ENCODE assay signal across 8 cellular contexts in genomic region chr2:127563458-127564428, GRCh38. TPM values are rescaled to one million over a fixed set of nuclear protein-coding genes. Genes with fewer than 3 reads are reported as not detected.
DNase-seq lines count a peak whose midpoint lies in the region; ATAC-seq and TF ChIP-seq lines count a peak whose summit lies in the region.

No MANE protein-coding gene starts in this region.

- H3K4me3 Mint-ChIP-seq in stimulated activated naive B cell treated with anti-CD40 and anti-IgM and Interleukin-4, amounts not matched to agents 10 μg/mL and 1 μg/mL and 100 μg/mL, for 72 hours = peak overlapping the region; percentile 63 to 68

- H4K20me1 ChIP-seq in OCI-LY3 (ENCODE audit: insufficient read depth, low read length) = no peaks in the 10 kb centered on the region

- H3K9me3 ChIP-seq in OCI-LY3 (ENCODE audit: insufficient read depth, low read length) = no peaks in the 10 kb centered on the region

- H3K9me3 Mint-ChIP-seq in activated naive CD4-positive, alpha-beta T cell treated with anti-CD3 and anti-CD28 coated beads, Interleukin-2, amount 50 U/mL, for 72 hours = no peaks in the 10 kb centered on the region
- peaks cover 0 to 4% of the 10 kb centered on the region in 2 donors for H3K9me3 Mint-ChIP-seq in stimulated activated naive B cell treated with anti-CD40 and anti-IgM and Interleukin-4, amounts not matched to agents 10 μg/mL and 1 μg/mL and 100 μg/mL, for 72 hours

- peak overlapping the region; percentile 63 for H3K4me2 ChIP-seq in OCI-LY3 (ENCODE audit: low read length)

- H3K4me1 ChIP-seq in OCI-LY3 (ENCODE audit: low read length) = peaks cover 17% of the 10 kb centered on the region

- peaks cover 16 to 27% of the 10 kb centered on the region in 2 donors for H3K4me1 Mint-ChIP-seq in stimulated activated naive B cell treated with anti-CD40 and anti-IgM and Interleukin-4, amounts not matched to agents 10 μg/mL and 1 μg/mL and 100 μg/mL, for 72 hours

- peaks cover 5% of the 10 kb centered on the region; the same call in 1 of the 2 replicates for H3K27me3 ChIP-seq in OCI-LY3 (ENCODE audit: low read depth, low read length)

- peak overlapping the region; percentile 34 to 90 for H3K27ac Mint-ChIP-seq in activated naive CD4-positive, alpha-beta T cell treated with anti-CD3 and anti-CD28 coated beads, Interleukin-2, amount 50 U/mL, for 72 hours
- peak overlapping the region; percentile 86 for H3K27ac Mint-ChIP-seq in stimulated activated naive B cell treated with anti-CD40 and anti-IgM and Interleukin-4, amounts not matched to agents 10 μg/mL and 1 μg/mL and 100 μg/mL, for 72 hours

- peak overlapping the region; percentile 58 for H2AFZ ChIP-seq in OCI-LY3 (ENCODE audit: low read depth, low read length)

- ATAC-seq in activated naive CD4-positive, alpha-beta T cell treated with anti-CD3 and anti-CD28 coated beads, Interleukin-2, amount 50 U/mL, for 72 hours = peak; percentile 93 to 97
- ATAC-seq in HG02840 (IDR thresholded peaks at IDR 0.05; ENCODE audit: low FRiP score, unreplicated experiment) = peak; percentile 96
- peak; percentile 92 to 95 for ATAC-seq in stimulated activated naive B cell treated with anti-CD40 and anti-IgM and Interleukin-4, amounts not matched to agents 10 μg/mL and 1 μg/mL and 100 μg/mL, for 72 hours (replicated peaks)

- H3K4me3 ChIP-seq in OCI-LY3 (ENCODE audit: low read length) = peak overlapping the region; percentile 49

- no peak overlapping the region for H3K27ac ChIP-seq in OCI-LY3 (ENCODE audit: low read length)

- H3K36me3 ChIP-seq in OCI-LY3 (replicated peaks; ENCODE audit: low read depth, low read length) = no peaks in the 10 kb centered on the region

- no peaks in the 10 kb centered on the region for H3K79me2 ChIP-seq in OCI-LY3 (ENCODE audit: low read length)

- peak in 1 of 2 donors; percentile 24 for DNase-seq in activated naive CD4-positive, alpha-beta T cell treated with anti-CD3 and anti-CD28 coated beads, Interleukin-2, amount 50 U/mL, for 72 hours (ENCODE audit: low spot score in 2 of 2)
- no peak for DNase-seq in activated naive CD4-positive, alpha-beta T cell treated with anti-CD3 and anti-CD28 coated beads, Interleukin-2, amount 50 U/mL, for 16 hours
- DNase-seq in stimulated activated naive B cell treated with anti-CD40 and anti-IgM and Interleukin-4, amounts not matched to agents 10 μg/mL and 1 μg/mL and 100 μg/mL, for 72 hours = peak; percentile 36
- DNase-seq in HK-2 (ENCODE audit: unreplicated experiment) (no peak), NCI-H748 treated with DMSO at 0.1 percent for 48 hours (lab: John Stamatoyannopoulos, UW) (no peak)
- no peak for DNase-seq in effector CD4-positive, alpha-beta T cell

- peaks cover 0 to 4% of the 10 kb centered on the region in 2 donors for H3K27me3 Mint-ChIP-seq in stimulated activated naive B cell treated with anti-CD40 and anti-IgM and Interleukin-4, amounts not matched to agents 10 μg/mL and 1 μg/mL and 100 μg/mL, for 72 hours

- no peak for TF ChIP-seq CTCF in OCI-LY3 (IDR thresholded peaks at IDR 0.05; ENCODE audit: low read depth, low read length)

- H3K36me3 Mint-ChIP-seq in activated naive CD4-positive, alpha-beta T cell treated with anti-CD3 and anti-CD28 coated beads, Interleukin-2, amount 50 U/mL, for 72 hours = peaks cover 6 to 7% of the 10 kb centered on the region in 2 donors
- peaks cover 0 to 3% of the 10 kb centered on the region in 2 donors for H3K36me3 Mint-ChIP-seq in stimulated activated naive B cell treated with anti-CD40 and anti-IgM and Interleukin-4, amounts not matched to agents 10 μg/mL and 1 μg/mL and 100 μg/mL, for 72 hours

- no peak overlapping the region for H3K9ac ChIP-seq in OCI-LY3 (ENCODE audit: low read length)

RNA-seq across cellular contexts. Expression of gene MYO7B, which starts 28.3 kb away (rescaled TPM):
- 1 to 10 TPM in 1 of 2 donors, under 1 TPM in 1; 0.64 to 1.9 TPM for total RNA-seq in activated naive CD4-positive, alpha-beta T cell treated with anti-CD3 and anti-CD28 coated beads, Interleukin-2, amount 50 U/mL, for 72 hours

RNA-seq across cellular contexts. Expression of gene IWS1, which starts 37.5 kb away (rescaled TPM):
- total RNA-seq in activated naive CD4-positive, alpha-beta T cell treated with anti-CD3 and anti-CD28 coated beads, Interleukin-2, amount 50 U/mL, for 72 hours = 10 to 100 TPM; 42.9 to 60.5 TPM
